In the genomic region with DNA sequence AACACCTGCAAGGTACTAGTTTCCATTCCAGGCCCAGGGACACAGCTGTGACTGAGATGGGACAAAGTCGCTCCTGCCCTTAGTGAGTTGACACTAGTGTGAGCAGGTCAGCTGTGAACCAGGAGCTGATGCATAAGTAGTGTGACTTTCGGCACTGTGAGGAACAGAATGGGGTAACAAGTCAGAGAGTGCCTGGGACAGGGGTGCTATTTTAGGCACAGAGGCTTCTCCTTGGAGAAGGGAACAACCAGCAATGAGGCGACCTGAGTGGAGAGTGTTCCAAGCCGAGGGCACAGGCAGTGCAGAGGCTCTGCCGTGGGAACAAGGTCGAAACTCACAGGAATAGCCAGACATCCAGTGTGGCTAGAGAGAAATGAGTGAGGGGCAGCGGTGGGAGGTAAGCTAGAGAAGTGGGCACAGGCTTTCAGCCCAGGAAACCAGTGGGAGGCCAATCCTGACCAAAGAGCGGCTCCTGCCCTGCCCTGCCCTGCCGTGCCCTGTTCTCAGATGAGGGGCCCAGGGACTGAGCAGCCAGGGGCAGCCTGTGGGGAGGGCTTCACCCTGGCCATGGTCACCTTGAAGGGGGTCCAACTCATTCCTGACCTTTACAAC, we compare ENCODE assay signal across 20 cellular contexts.
"Had no signal": no experiment of that assay in that cellular context is flagged by ENCODE, and none has a peak within 500 bp of the region (broad histone marks: within the 10 kb centered on the region; RNA-seq: fewer than 3 reads in every experiment).

No MANE protein-coding gene starts in this region.

- H3K4me1 Mint-ChIP-seq: activated CD4-positive, alpha-beta T cell treated with anti-CD3 and anti-CD28 coated beads, Interleukin-2, amount 10 ng/mL, durations not matched to agents 7 days and 5 days; nephron progenitor cell; stimulated activated naive B cell treated with anti-CD40 and anti-IgM and Interleukin-4, amounts not matched to agents 10 μg/mL and 1 μg/mL and 100 μg/mL, for 72 hours had no signal

- H3K4me2 ChIP-seq: smooth muscle cell had no signal

- H3K4me3 Mint-ChIP-seq: activated CD4-positive, alpha-beta T cell treated with anti-CD3 and anti-CD28 coated beads, Interleukin-2, amount 10 ng/mL, durations not matched to agents 7 days and 5 days; activated naive CD8-positive, alpha-beta T cell; effector memory CD8-positive, alpha-beta T cell; nephron progenitor cell; stimulated activated naive B cell treated with anti-CD40 and anti-IgM and Interleukin-4, amounts not matched to agents 10 μg/mL and 1 μg/mL and 100 μg/mL, for 72 hours had no signal

- DNase-seq: activated CD4-positive, alpha-beta T cell treated with anti-CD3 and anti-CD28 coated beads, Interleukin-2, amount 10 ng/mL, durations not matched to agents 7 days and 5 days; activated CD8-positive, alpha-beta memory T cell treated with anti-CD3 and anti-CD28 coated beads, Interleukin-2, amount 50 U/mL, for 48 hours; activated gamma-delta T cell; effector memory CD8-positive, alpha-beta T cell; hippocampal formation; islet precursor cell; nephron progenitor cell; psoas muscle; stimulated activated CD4-positive, alpha-beta T cell treated with anti-CD3 and anti-CD28 coated beads, Interleukin-4, amount 100 ng/mL, for 1 hour; stimulated activated naive B cell treated with anti-CD40 and anti-IgM and Interleukin-4, amounts not matched to agents 10 μg/mL and 1 μg/mL and 100 μg/mL, for 72 hours; substantia nigra; T-helper 1 cell; T1000; tibial artery had no signal

- H3K36me3 ChIP-seq: cardiac muscle cell, vagina had no signal

- H3K9me3 Mint-ChIP-seq: activated CD4-positive, alpha-beta T cell treated with anti-CD3 and anti-CD28 coated beads, Interleukin-2, amount 10 ng/mL, durations not matched to agents 7 days and 5 days; effector memory CD8-positive, alpha-beta T cell; nephron progenitor cell; stimulated activated naive B cell treated with anti-CD40 and anti-IgM and Interleukin-4, amounts not matched to agents 10 μg/mL and 1 μg/mL and 100 μg/mL, for 72 hours had no signal

- H3K27ac Mint-ChIP-seq: activated naive CD8-positive, alpha-beta T cell; effector memory CD8-positive, alpha-beta T cell; nephron progenitor cell had no signal

- H3K4me1 ChIP-seq: psoas muscle, tibial artery, vagina had no signal

- H3K9me3 ChIP-seq: psoas muscle, right lobe of liver, tibial artery, vagina had no signal

- ATAC-seq: activated CD4-positive, CD25-positive, alpha-beta regulatory T cell treated with anti-CD3 and anti-CD28 coated beads, Interleukin-2, amount 50 U/mL, for 24 hours; effector memory CD8-positive, alpha-beta T cell; psoas muscle; right lobe of liver; stimulated activated naive B cell treated with anti-CD40 and anti-IgM and Interleukin-4, amounts not matched to agents 10 μg/mL and 1 μg/mL and 100 μg/mL, for 72 hours had no signal

- H3K27me3 ChIP-seq: cardiac muscle cell, right lobe of liver, tibial artery, vagina had no signal

- H3K4me3 ChIP-seq: cardiac muscle cell, psoas muscle, right lobe of liver, smooth muscle cell, tibial artery, vagina had no signal

- H3K27me3 Mint-ChIP-seq: activated CD4-positive, alpha-beta T cell treated with anti-CD3 and anti-CD28 coated beads, Interleukin-2, amount 10 ng/mL, durations not matched to agents 7 days and 5 days; activated naive CD8-positive, alpha-beta T cell; effector memory CD8-positive, alpha-beta T cell; stimulated activated naive B cell treated with anti-CD40 and anti-IgM and Interleukin-4, amounts not matched to agents 10 μg/mL and 1 μg/mL and 100 μg/mL, for 72 hours had no signal

- H3K27ac ChIP-seq: cardiac muscle cell, psoas muscle, right lobe of liver, tibial artery, vagina had no signal
